ENCODE assay signal across 23 cellular contexts in genomic region chr16:46736695-46737094, GRCh38. TPM values are rescaled to one million over a fixed set of nuclear protein-coding genes. Genes with fewer than 3 reads are reported as not detected.
DNase-seq lines count a peak whose midpoint lies in the region; ATAC-seq, FAIRE-seq and TF ChIP-seq lines count a peak whose summit lies in the region.
"Had no signal": no experiment of that assay in that cellular context is flagged by ENCODE, and none has a peak within 500 bp of the region (broad histone marks: within the 10 kb centered on the region; RNA-seq: fewer than 3 reads in every experiment).

No MANE protein-coding gene starts in this region.

- TF ChIP-seq POLR2A in heart left ventricle (IDR thresholded peaks at IDR 0.05): no peak

- H3K36me3 ChIP-seq in heart left ventricle (peaks cover 0 to 63% (median 5%) of the 10 kb centered on the region in 9 donors), endodermal cell (ENCODE audit: control insufficient read depth, insufficient read depth, low read length) (no peaks in the 10 kb centered on the region)
- H3K36me3 ChIP-seq: BLaER1 treated with 17β-estradiol and CSF1 and Interleukin-3, amounts not matched to agents 10 nM and 100 nM; gastrocnemius medialis; suprapubic skin had no signal

- no peaks in the 10 kb centered on the region for H3K27me3 Mint-ChIP-seq in endodermal cell (ENCODE audit: insufficient read depth)
- H3K27me3 Mint-ChIP-seq: activated naive CD8-positive, alpha-beta T cell treated with anti-CD3 and anti-CD28 coated beads, Interleukin-2, amount 50 U/mL, for 24 hours had no signal

- no peak overlapping the region for H3K9ac ChIP-seq in endodermal cell (ENCODE audit: extremely low read depth, low read length, poor library complexity, severe bottlenecking)
- H3K9ac ChIP-seq: KMS-11 had no signal

- H3K4me1 ChIP-seq in heart left ventricle (peaks cover 0 to 62% (median 18%) of the 10 kb centered on the region in 12 donors), endodermal cell (ENCODE audit: control insufficient read depth, insufficient read depth, low read length) (peaks cover 10% of the 10 kb centered on the region)
- H3K4me1 ChIP-seq: suprapubic skin had no signal

- no peaks in the 10 kb centered on the region for H3K27me3 ChIP-seq in heart left ventricle
- no peaks in the 10 kb centered on the region for H3K27me3 ChIP-seq in endodermal cell (ENCODE audit: control insufficient read depth, insufficient read depth, low read length, poor library complexity, severe bottlenecking)
- H3K27me3 ChIP-seq: BLaER1 treated with 17β-estradiol and CSF1 and Interleukin-3, amounts not matched to agents 10 nM and 100 nM; gastrocnemius medialis; suprapubic skin had no signal

- no peak for FAIRE-seq in urothelium cell line (lab: Jason Lieb, UNC)
- FAIRE-seq: A204.1, D721Med, GM12878 had no signal

- no peaks in the 10 kb centered on the region for H3K36me3 Mint-ChIP-seq in endodermal cell (ENCODE audit: low read depth)

- DNase-seq in heart left ventricle: no peak
- no peak for DNase-seq in Right ventricle myocardium superior
- peak; percentile 72 for DNase-seq in endodermal cell
- DNase-seq in mesenteric fat pad (ENCODE audit: low spot score): peak; percentile 74
- peak; percentile 38 for DNase-seq in urothelium cell line (ENCODE audit: low spot score)
- DNase-seq in superior temporal gyrus (ENCODE audit: extremely low spot score): no peak
- DNase-seq: activated CD8-positive, alpha-beta memory T cell treated with anti-CD3 and anti-CD28 coated beads, Interleukin-2, amount 50 U/mL, for 4 hours; activated effector memory CD4-positive, alpha-beta T cell treated with Interleukin-2 at 50 U/mL for 16 hours; activated naive CD8-positive, alpha-beta T cell treated with anti-CD3 and anti-CD28 coated beads, Interleukin-2, amount 50 U/mL, for 24 hours; gastrocnemius medialis; GF-D8; NCI-H1694 treated with DMSO at 0.1 percent for 48 hours; OCI-M1; SIG-M5 had no signal

- H3K27ac Mint-ChIP-seq in endodermal cell: no peak overlapping the region
- H3K27ac Mint-ChIP-seq: activated naive CD8-positive, alpha-beta T cell treated with anti-CD3 and anti-CD28 coated beads, Interleukin-2, amount 50 U/mL, for 24 hours had no signal

- 31 to 54% (median 40%) methylated on average over 3 to 12 of the region's 12 CpGs for WGBS in heart left ventricle, 4 donors
- 82 to 85% methylated on average over 7 to 12 of the region's 12 CpGs for WGBS in endodermal cell (ENCODE audit: insufficient coverage in 1 of 2, insufficient read length in 1 of 2), 2 experiments

- H3K9me3 Mint-ChIP-seq in endodermal cell: no peaks in the 10 kb centered on the region
- H3K9me3 Mint-ChIP-seq: activated naive CD8-positive, alpha-beta T cell treated with anti-CD3 and anti-CD28 coated beads, Interleukin-2, amount 50 U/mL, for 24 hours had no signal

- no peak overlapping the region for H3K4me3 Mint-ChIP-seq in endodermal cell
- H3K4me3 Mint-ChIP-seq: activated naive CD8-positive, alpha-beta T cell treated with anti-CD3 and anti-CD28 coated beads, Interleukin-2, amount 50 U/mL, for 24 hours had no signal

- no peak for TF ChIP-seq CTCF in heart left ventricle (IDR thresholded peaks at IDR 0.05)
- no peak for TF ChIP-seq CTCF in endodermal cell (conservative IDR thresholded peaks at IDR 0.05)

- H3K9me3 ChIP-seq in heart left ventricle: no peaks in the 10 kb centered on the region
- no peaks in the 10 kb centered on the region for H3K9me3 ChIP-seq in endodermal cell (ENCODE audit: control insufficient read depth, low read length)
- H3K9me3 ChIP-seq: BLaER1 treated with 17β-estradiol and CSF1 and Interleukin-3, amounts not matched to agents 10 nM and 100 nM; gastrocnemius medialis; suprapubic skin had no signal

- H3K4me1 Mint-ChIP-seq in endodermal cell: peaks cover 10% of the 10 kb centered on the region
- H3K4me1 Mint-ChIP-seq: activated naive CD8-positive, alpha-beta T cell treated with anti-CD3 and anti-CD28 coated beads, Interleukin-2, amount 50 U/mL, for 24 hours had no signal

- H3K4me3 ChIP-seq in heart left ventricle: no peak overlapping the region
- no peak overlapping the region for H3K4me3 ChIP-seq in endodermal cell (ENCODE audit: low read length)
- H3K4me3 ChIP-seq: BLaER1 treated with 17β-estradiol and CSF1 and Interleukin-3, amounts not matched to agents 10 nM and 100 nM; gastrocnemius medialis; GM12878; suprapubic skin had no signal

- H3K27ac ChIP-seq in heart left ventricle (peak overlapping the region in 9 of 12 donors; percentile 5 to 61 (median 34)), endodermal cell (ENCODE audit: low read depth, low read length) (no peak overlapping the region)
- H3K27ac ChIP-seq: BLaER1 treated with 17β-estradiol and CSF1 and Interleukin-3, amounts not matched to agents 10 nM and 100 nM; KMS-11; suprapubic skin had no signal

- ATAC-seq in heart left ventricle (peak in 1 of 4 donors; percentile 15), Right ventricle myocardium superior (ENCODE audit: poor library complexity) (no peak), HG02970 (IDR thresholded peaks at IDR 0.05; ENCODE audit: low FRiP score, unreplicated experiment) (no peak), HG03196 (IDR thresholded peaks at IDR 0.05; ENCODE audit: unreplicated experiment) (no peak)
- ATAC-seq: activated naive CD8-positive, alpha-beta T cell treated with anti-CD3 and anti-CD28 coated beads, Interleukin-2, amount 50 U/mL, for 24 hours; GM12878 had no signal

- intact Hi-C loops in heart left ventricle (cut with DNase I) (no loop called here), Right ventricle myocardium superior (cut with DNase I) (no loop called here)

RNA-seq across cellular contexts. Expression of gene MYLK3, which starts 11.4 kb away (rescaled TPM):
- 100 to 1,000 TPM; 169 to 374 (median 257) TPM for total RNA-seq in heart left ventricle
- polyA plus RNA-seq in heart left ventricle: 100 to 1,000 TPM in 1 of 2 donors, 10 to 100 TPM in 1; 76.4 to 133 TPM
- 304 TPM for total RNA-seq in Right ventricle myocardium superior
- 1 to 10 TPM; 2.3 to 4.0 TPM for total RNA-seq in endodermal cell
- 1.1 TPM for polyA plus RNA-seq in endodermal cell (2013, experiment 1 of 2)
- polyA plus RNA-seq in endodermal cell (2013, experiment 2 of 2): 0.95 TPM
- 0.58 TPM for total RNA-seq in mesenteric fat pad
- total RNA-seq: epithelial cell of proximal tubule had no signal

RNA-seq across cellular contexts. Expression of gene ORC6, which starts 47.2 kb away (rescaled TPM):
- 1 to 10 TPM; 1.3 to 4.3 (median 2.5) TPM for total RNA-seq in heart left ventricle
- 1 to 10 TPM; 1.4 to 3.2 TPM for polyA plus RNA-seq in heart left ventricle
- 1.9 TPM for total RNA-seq in Right ventricle myocardium superior
- 100 to 1,000 TPM in 1 of 2 donors, 10 to 100 TPM in 1; 94.9 to 128 TPM for total RNA-seq in endodermal cell
- polyA plus RNA-seq in endodermal cell (2013, experiment 1 of 2): 70.7 TPM
- polyA plus RNA-seq in endodermal cell (2013, experiment 2 of 2): 64.0 TPM
- 1.1 TPM for total RNA-seq in mesenteric fat pad

RNA-seq across cellular contexts. Expression of gene VPS35, which starts 47.7 kb away (rescaled TPM):
- total RNA-seq in heart left ventricle (100 to 1,000 TPM in 2 of 9 donors, 10 to 100 TPM in 7; 49.1 to 118 (median 88.7) TPM), Right ventricle myocardium superior (89.0 TPM), endodermal cell (100 to 1,000 TPM in 1 of 2 donors, 10 to 100 TPM in 1; 95.7 to 119 TPM), mesenteric fat pad (104 TPM)
- polyA plus RNA-seq in heart left ventricle: 10 to 100 TPM; 16.7 to 53.0 TPM
- polyA plus RNA-seq in endodermal cell (2013, experiment 1 of 2): 62.9 TPM
- 62.4 TPM for polyA plus RNA-seq in endodermal cell (2013, experiment 2 of 2)

Comparison
In these comparisons a context has a peak if more than half of its experiments do, and no peak if none do; other contexts are left out.
1. DNase-seq: peak in endodermal cell (single experiment), mesenteric fat pad (single experiment) and urothelium cell line (single experiment); none in heart left ventricle (0 of 5), Right ventricle myocardium superior (single experiment) and superior temporal gyrus (single experiment).
2. RNA of gene MYLK3, which starts 11.4 kb away (total RNA-seq): 304 TPM in Right ventricle myocardium superior (single experiment) and 169 to 374 TPM in heart left ventricle; 2.3 to 4.0 TPM in endodermal cell and 0.58 TPM in mesenteric fat pad (single experiment); every median in the first group is over 10 times any median in the second.
3. RNA of gene ORC6, which starts 47.2 kb away (total RNA-seq): 94.9 to 128 TPM in endodermal cell; 1.3 to 4.3 TPM in heart left ventricle, 1.9 TPM in Right ventricle myocardium superior (single experiment) and 1.1 TPM in mesenteric fat pad (single experiment); every median in the first group is over 10 times any median in the second.